In genomic region chr17:30236807-30237206, GRCh38 we compare ENCODE assay signal across 8 cellular contexts. TPM values are rescaled to one million over a fixed set of nuclear protein-coding genes. Genes with fewer than 3 reads are reported as not detected.
DNase-seq lines count a peak whose midpoint lies in the region; ATAC-seq and TF ChIP-seq lines count a peak whose summit lies in the region.

No MANE protein-coding gene starts in this region.

- intact Hi-C loops in activated CD4-positive, alpha-beta memory T cell treated with anti-CD3 and anti-CD28 coated beads for 36 hours (cut with micrococcal nuclease): loop anchor here (5.0 to 10.0 kb wide), 3 partner anchors 98 to 135 kb away; partner anchors contain the start of gene TMIGD1

- H3K36me3 Mint-ChIP-seq in GM23338 (ENCODE audit: low read depth): peaks cover 5% of the 10 kb centered on the region; the same call in 2 of the 3 replicates
- H3K36me3 Mint-ChIP-seq in activated CD4-positive, alpha-beta memory T cell treated with anti-CD3 and anti-CD28 coated beads for 36 hours: no peaks in the 10 kb centered on the region

- ATAC-seq in GM23338 (peak; percentile 22), HG02981 (IDR thresholded peaks at IDR 0.05; ENCODE audit: unreplicated experiment) (no peak)

- no peaks in the 10 kb centered on the region for H3K36me3 ChIP-seq in GM23338 (ENCODE audit: insufficient read depth)

- peaks cover 9% of the 10 kb centered on the region for H3K9me3 Mint-ChIP-seq in GM23338
- H3K9me3 Mint-ChIP-seq in activated CD4-positive, alpha-beta memory T cell treated with anti-CD3 and anti-CD28 coated beads for 36 hours: no peaks in the 10 kb centered on the region

- H3K27ac Mint-ChIP-seq in GM23338: no peak overlapping the region
- H3K27ac Mint-ChIP-seq in activated CD4-positive, alpha-beta memory T cell treated with anti-CD3 and anti-CD28 coated beads for 36 hours: no peak overlapping the region

- no peaks in the 10 kb centered on the region for H3F3A ChIP-seq in GM23338 (replicated peaks; ENCODE audit: low read depth)

- H3K4me1 ChIP-seq in GM23338 (ENCODE audit: insufficient read depth): peaks cover 27% of the 10 kb centered on the region

- peak overlapping the region; percentile 63 for H3K4me3 ChIP-seq in GM23338

- POLR2A ChIA-PET in activated CD4-positive, alpha-beta memory T cell treated with anti-CD3 and anti-CD28 coated beads for 36 hours (lab: Charles Lee): no interaction called here

- peak; percentile 33 to 69 for TF ChIP-seq CTCF in GM23338 (conservative IDR thresholded peaks at IDR 0.05; ENCODE audit: low read depth in 2 of 2)

- H3K9me2 ChIP-seq in GM23338 (ENCODE audit: insufficient read depth): no peaks in the 10 kb centered on the region

- no peaks in the 10 kb centered on the region for H4K20me1 ChIP-seq in GM23338 (replicated peaks; ENCODE audit: insufficient read depth)

- DNase-seq in AG20443 (ENCODE audit: low spot score): peak; percentile 80
- peak; percentile 70 for DNase-seq in GM23338 (ENCODE audit: low spot score)
- peak; percentile 49 for DNase-seq in activated CD4-positive, alpha-beta memory T cell treated with anti-CD3 and anti-CD28 coated beads for 36 hours
- DNase-seq in glomerular visceral epithelial cell (ENCODE audit: extremely low spot score): peak; percentile 61
- DNase-seq in retina: peak; percentile 61
- DNase-seq in activated gamma-delta T cell (lab: John Stamatoyannopoulos, UW): no peak
- no peak for DNase-seq in GM19238 (ENCODE audit: insufficient read length, low spot score)

- peaks cover 26% of the 10 kb centered on the region for H3K4me1 Mint-ChIP-seq in GM23338
- peaks cover 16% of the 10 kb centered on the region for H3K4me1 Mint-ChIP-seq in activated CD4-positive, alpha-beta memory T cell treated with anti-CD3 and anti-CD28 coated beads for 36 hours (ENCODE audit: low read depth)

- CTCF ChIA-PET in activated CD4-positive, alpha-beta memory T cell treated with anti-CD3 and anti-CD28 coated beads for 36 hours (lab: Charles Lee): interaction anchor here (1.2 to 3.6 kb wide), 5 partner anchors 9 to 144 kb away, joined by 3 to 20 read pairs (median 17); no protein-coding TSS in a partner anchor

- no peaks in the 10 kb centered on the region for H3K79me2 ChIP-seq in GM23338 (replicated peaks; ENCODE audit: insufficient read depth)

- no peak overlapping the region for H3K27ac ChIP-seq in GM23338 (ENCODE audit: low read depth)

- peaks cover 76% of the 10 kb centered on the region for H3K27me3 ChIP-seq in GM23338 (ENCODE audit: insufficient read depth)

- H3K27me3 Mint-ChIP-seq in GM23338 (ENCODE audit: insufficient read depth, low read depth, poor library complexity): peaks cover 68% of the 10 kb centered on the region
- peaks cover 60% of the 10 kb centered on the region for H3K27me3 Mint-ChIP-seq in activated CD4-positive, alpha-beta memory T cell treated with anti-CD3 and anti-CD28 coated beads for 36 hours

- H2AFZ ChIP-seq in GM23338: no peak overlapping the region

- peak overlapping the region; percentile 70 for H3K4me3 Mint-ChIP-seq in GM23338
- peak overlapping the region; percentile 27 for H3K4me3 Mint-ChIP-seq in activated CD4-positive, alpha-beta memory T cell treated with anti-CD3 and anti-CD28 coated beads for 36 hours

- H3K4me2 ChIP-seq in GM23338: 0 out of 2 replicates have a peak overlapping the region, but pooled peaks have one; percentile 33

TF ChIP-seq in GM23338, 12 proteins besides CTCF, POLR2A, EP300 and RAD21 (continues in another document):
- TF ChIP-seq, protein P1, sequence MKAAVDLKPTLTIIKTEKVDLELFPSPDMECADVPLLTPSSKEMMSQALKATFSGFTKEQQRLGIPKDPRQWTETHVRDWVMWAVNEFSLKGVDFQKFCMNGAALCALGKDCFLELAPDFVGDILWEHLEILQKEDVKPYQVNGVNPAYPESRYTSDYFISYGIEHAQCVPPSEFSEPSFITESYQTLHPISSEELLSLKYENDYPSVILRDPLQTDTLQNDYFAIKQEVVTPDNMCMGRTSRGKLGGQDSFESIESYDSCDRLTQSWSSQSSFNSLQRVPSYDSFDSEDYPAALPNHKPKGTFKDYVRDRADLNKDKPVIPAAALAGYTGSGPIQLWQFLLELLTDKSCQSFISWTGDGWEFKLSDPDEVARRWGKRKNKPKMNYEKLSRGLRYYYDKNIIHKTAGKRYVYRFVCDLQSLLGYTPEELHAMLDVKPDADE (IDR thresholded peaks at IDR 0.05): no peak
- TF ChIP-seq JUNB (IDR thresholded peaks at IDR 0.05; ENCODE audit: unreplicated experiment) (no peak), EZH2 (IDR thresholded peaks at IDR 0.05; ENCODE audit: low read depth, unreplicated experiment) (no peak), EZH2phosphoT487 (IDR thresholded peaks at IDR 0.05; ENCODE audit: unreplicated experiment) (no peak), ZNF114 (CRISPR knock-in tag; IDR thresholded peaks at IDR 0.05) (no peak), POLR2AphosphoS5 (IDR thresholded peaks at IDR 0.05; ENCODE audit: low read depth) (no peak), ZNF331 (CRISPR knock-in tag; IDR thresholded peaks at IDR 0.05; ENCODE audit: low read depth) (no peak), CREB1 (CRISPR knock-in tag; IDR thresholded peaks at IDR 0.05; ENCODE audit: low read depth) (no peak), NANOG (IDR thresholded peaks at IDR 0.05; ENCODE audit: borderline replicate concordance) (no peak), STAT1 (IDR thresholded peaks at IDR 0.05; ENCODE audit: unreplicated experiment) (no peak)
- TF ChIP-seq, protein P2, sequence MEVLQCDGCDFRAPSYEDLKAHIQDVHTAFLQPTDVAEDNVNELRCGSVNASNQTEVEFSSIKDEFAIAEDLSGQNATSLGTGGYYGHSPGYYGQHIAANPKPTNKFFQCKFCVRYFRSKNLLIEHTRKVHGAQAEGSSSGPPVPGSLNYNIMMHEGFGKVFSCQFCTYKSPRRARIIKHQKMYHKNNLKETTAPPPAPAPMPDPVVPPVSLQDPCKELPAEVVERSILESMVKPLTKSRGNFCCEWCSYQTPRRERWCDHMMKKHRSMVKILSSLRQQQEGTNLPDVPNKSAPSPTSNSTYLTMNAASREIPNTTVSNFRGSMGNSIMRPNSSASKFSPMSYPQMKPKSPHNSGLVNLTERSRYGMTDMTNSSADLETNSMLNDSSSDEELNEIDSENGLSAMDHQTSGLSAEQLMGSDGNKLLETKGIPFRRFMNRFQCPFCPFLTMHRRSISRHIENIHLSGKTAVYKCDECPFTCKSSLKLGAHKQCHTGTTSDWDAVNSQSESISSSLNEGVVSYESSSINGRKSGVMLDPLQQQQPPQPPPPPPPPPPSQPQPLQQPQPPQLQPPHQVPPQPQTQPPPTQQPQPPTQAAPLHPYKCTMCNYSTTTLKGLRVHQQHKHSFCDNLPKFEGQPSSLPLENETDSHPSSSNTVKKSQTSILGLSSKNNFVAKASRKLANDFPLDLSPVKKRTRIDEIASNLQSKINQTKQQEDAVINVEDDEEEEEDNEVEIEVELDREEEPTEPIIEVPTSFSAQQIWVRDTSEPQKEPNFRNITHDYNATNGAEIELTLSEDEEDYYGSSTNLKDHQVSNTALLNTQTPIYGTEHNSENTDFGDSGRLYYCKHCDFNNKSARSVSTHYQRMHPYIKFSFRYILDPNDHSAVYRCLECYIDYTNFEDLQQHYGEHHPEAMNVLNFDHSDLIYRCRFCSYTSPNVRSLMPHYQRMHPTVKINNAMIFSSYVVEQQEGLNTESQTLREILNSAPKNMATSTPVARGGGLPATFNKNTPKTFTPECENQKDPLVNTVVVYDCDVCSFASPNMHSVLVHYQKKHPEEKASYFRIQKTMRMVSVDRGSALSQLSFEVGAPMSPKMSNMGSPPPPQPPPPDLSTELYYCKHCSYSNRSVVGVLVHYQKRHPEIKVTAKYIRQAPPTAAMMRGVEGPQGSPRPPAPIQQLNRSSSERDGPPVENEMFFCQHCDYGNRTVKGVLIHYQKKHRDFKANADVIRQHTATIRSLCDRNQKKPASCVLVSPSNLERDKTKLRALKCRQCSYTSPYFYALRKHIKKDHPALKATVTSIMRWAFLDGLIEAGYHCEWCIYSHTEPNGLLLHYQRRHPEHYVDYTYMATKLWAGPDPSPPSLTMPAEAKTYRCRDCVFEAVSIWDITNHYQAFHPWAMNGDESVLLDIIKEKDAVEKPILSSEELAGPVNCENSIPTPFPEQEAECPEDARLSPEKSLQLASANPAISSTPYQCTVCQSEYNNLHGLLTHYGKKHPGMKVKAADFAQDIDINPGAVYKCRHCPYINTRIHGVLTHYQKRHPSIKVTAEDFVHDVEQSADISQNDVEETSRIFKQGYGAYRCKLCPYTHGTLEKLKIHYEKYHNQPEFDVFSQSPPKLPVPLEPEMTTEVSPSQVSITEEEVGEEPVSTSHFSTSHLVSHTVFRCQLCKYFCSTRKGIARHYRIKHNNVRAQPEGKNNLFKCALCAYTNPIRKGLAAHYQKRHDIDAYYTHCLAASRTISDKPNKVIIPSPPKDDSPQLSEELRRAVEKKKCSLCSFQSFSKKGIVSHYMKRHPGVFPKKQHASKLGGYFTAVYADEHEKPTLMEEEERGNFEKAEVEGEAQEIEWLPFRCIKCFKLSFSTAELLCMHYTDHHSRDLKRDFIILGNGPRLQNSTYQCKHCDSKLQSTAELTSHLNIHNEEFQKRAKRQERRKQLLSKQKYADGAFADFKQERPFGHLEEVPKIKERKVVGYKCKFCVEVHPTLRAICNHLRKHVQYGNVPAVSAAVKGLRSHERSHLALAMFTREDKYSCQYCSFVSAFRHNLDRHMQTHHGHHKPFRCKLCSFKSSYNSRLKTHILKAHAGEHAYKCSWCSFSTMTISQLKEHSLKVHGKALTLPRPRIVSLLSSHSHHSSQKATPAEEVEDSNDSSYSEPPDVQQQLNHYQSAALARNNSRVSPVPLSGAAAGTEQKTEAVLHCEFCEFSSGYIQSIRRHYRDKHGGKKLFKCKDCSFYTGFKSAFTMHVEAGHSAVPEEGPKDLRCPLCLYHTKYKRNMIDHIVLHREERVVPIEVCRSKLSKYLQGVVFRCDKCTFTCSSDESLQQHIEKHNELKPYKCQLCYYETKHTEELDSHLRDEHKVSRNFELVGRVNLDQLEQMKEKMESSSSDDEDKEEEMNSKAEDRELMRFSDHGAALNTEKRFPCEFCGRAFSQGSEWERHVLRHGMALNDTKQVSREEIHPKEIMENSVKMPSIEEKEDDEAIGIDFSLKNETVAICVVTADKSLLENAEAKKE (CRISPR knock-in tag; IDR thresholded peaks at IDR 0.05): no peak

RNA-seq across cellular contexts. Expression of gene SLC6A4, which starts 1.3 kb away (rescaled TPM):
- total RNA-seq in GM23338 (2014; rRNA removed; shearing (Covaris generic)): 0.12 and 0.14 TPM in 2 replicates
- polyA plus RNA-seq in GM23338 (2016; fragmentation: Nextera tagmentation; extraction: Ambion mirVana): 0.06 and 0.07 TPM in 2 replicates
- not detected for total RNA-seq in activated CD4-positive, alpha-beta memory T cell treated with anti-CD3 and anti-CD28 coated beads for 36 hours

RNA-seq across cellular contexts. Expression of gene BLMH, which starts 54.9 kb away (rescaled TPM):
- 58.7 and 63.1 TPM in 2 replicates for total RNA-seq in GM23338 (2014; rRNA removed; shearing (Covaris generic))
- 32.1 and 36.4 TPM in 2 replicates for polyA plus RNA-seq in GM23338 (2016; fragmentation: Nextera tagmentation; extraction: Ambion mirVana)
- total RNA-seq in activated CD4-positive, alpha-beta memory T cell treated with anti-CD3 and anti-CD28 coated beads for 36 hours: 10 to 100 TPM; 47.0 to 49.6 TPM

Comparison
In these comparisons a context has a peak if more than half of its experiments do, and no peak if none do; other contexts are left out.
1. DNase-seq: peak in AG20443 (single experiment), GM23338 (single experiment), activated CD4-positive, alpha-beta memory T cell treated with anti-CD3 and anti-CD28 coated beads for 36 hours (single experiment), glomerular visceral epithelial cell (single experiment) and retina (single experiment); none in activated gamma-delta T cell (single experiment) and GM19238 (single experiment).